In the genomic region with DNA sequence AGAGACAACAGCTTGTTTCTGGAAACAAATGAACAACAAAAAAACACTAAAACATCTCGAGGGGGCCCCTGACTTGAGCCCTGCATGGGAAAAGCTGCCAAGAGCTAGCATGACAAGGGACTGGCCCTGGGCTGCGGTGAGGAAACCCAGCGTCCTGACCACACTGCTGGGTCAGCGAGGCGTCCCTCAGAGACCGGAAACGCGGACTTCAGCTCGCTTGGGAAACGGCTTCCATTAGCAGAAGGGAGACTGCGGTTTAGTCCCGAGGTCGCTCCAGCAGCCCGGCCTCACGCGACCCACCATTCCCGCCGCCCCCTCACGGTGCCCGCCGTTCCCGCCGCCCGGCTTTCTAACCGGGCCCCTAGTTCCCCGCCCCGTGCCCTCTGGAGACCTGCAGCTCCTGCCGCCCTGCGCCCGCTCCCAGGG, we compare ENCODE assay signal across 8 cellular contexts. TPM values are rescaled to one million over a fixed set of nuclear protein-coding genes. Genes with fewer than 3 reads are reported as not detected.
DNase-seq lines count a peak whose midpoint lies in the region; ATAC-seq and TF ChIP-seq lines count a peak whose summit lies in the region.

No MANE protein-coding gene starts in this region.

- H3K27ac Mint-ChIP-seq in activated naive CD8-positive, alpha-beta T cell treated with anti-CD3 and anti-CD28 coated beads, Interleukin-2, amount 10 ng/mL, durations not matched to agents 7 days and 5 days = peak overlapping the region; percentile 82

- H3K4me1 Mint-ChIP-seq in activated naive CD8-positive, alpha-beta T cell treated with anti-CD3 and anti-CD28 coated beads, Interleukin-2, amount 10 ng/mL, durations not matched to agents 7 days and 5 days = peaks cover 18% of the 10 kb centered on the region

- POLR2A ChIA-PET in HEK293 (lab: Yijun Ruan, JAX) = interaction anchor here (1.6 to 1.8 kb wide), 2 partner anchors 64 to 558 kb away, joined by 7 to 9 read pairs; no protein-coding TSS in a partner anchor
- POLR2A ChIA-PET in activated naive CD8-positive, alpha-beta T cell treated with anti-CD3 and anti-CD28 coated beads, Interleukin-2, amount 10 ng/mL, durations not matched to agents 7 days and 5 days (lab: Charles Lee) = interaction anchor here (0.7 to 1.4 kb wide), 3 partner anchors 887 to 1607 kb away, joined by 3 to 7 read pairs (median 3); partner anchors contain the start of genes AKAP11 and EPSTI1

- ATAC-seq in activated naive CD8-positive, alpha-beta T cell treated with anti-CD3 and anti-CD28 coated beads, Interleukin-2, amount 10 ng/mL, durations not matched to agents 7 days and 5 days (ENCODE audit: low read depth) = peak; percentile 28
- peak; percentile 80 for ATAC-seq in Right ventricle myocardium inferior

- H3K27me3 Mint-ChIP-seq in activated naive CD8-positive, alpha-beta T cell treated with anti-CD3 and anti-CD28 coated beads, Interleukin-2, amount 10 ng/mL, durations not matched to agents 7 days and 5 days = peaks cover 2% of the 10 kb centered on the region

- CTCF ChIA-PET in HEK293 (lab: Yijun Ruan, JAX) = interaction anchor here (0.6 kb wide), 1 partner anchor 1726 kb away, joined by 3 read pairs; no protein-coding TSS in a partner anchor

- H3K4me3 ChIP-seq in HEK293 (ENCODE audit: low read depth, low read length) = peak overlapping the region; percentile 88

- H3K36me3 ChIP-seq in HEK293 (ENCODE audit: control insufficient read depth in 2 of 2, insufficient read depth in 1 of 2, low read length in 2 of 2) = no peaks in the 10 kb centered on the region

- no peaks in the 10 kb centered on the region for H3K4me1 ChIP-seq in HEK293 (ENCODE audit: control insufficient read depth, insufficient read depth, low read length)

- intact Hi-C loops in Right ventricle myocardium inferior (cut with DNase I) = loop anchor here (2.0 to 10.0 kb wide), 2 partner anchors 794 to 906 kb away; no protein-coding TSS in a partner anchor

- peaks cover 4% of the 10 kb centered on the region for H3K36me3 Mint-ChIP-seq in activated naive CD8-positive, alpha-beta T cell treated with anti-CD3 and anti-CD28 coated beads, Interleukin-2, amount 10 ng/mL, durations not matched to agents 7 days and 5 days

- no peaks in the 10 kb centered on the region for H3K9me3 Mint-ChIP-seq in activated naive CD8-positive, alpha-beta T cell treated with anti-CD3 and anti-CD28 coated beads, Interleukin-2, amount 10 ng/mL, durations not matched to agents 7 days and 5 days

- peak; percentile 38 for DNase-seq in activated naive CD4-positive, alpha-beta T cell treated with Interleukin-2 at 50 U/mL for 16 hours
- DNase-seq in activated naive CD4-positive, alpha-beta T cell treated with anti-CD3 and anti-CD28 coated beads, Interleukin-2, amount 50 U/mL, for 16 hours = no peak
- DNase-seq in NCI-H146 (lab: John Stamatoyannopoulos, UW) = peak; percentile 71
- DNase-seq in activated naive CD8-positive, alpha-beta T cell treated with anti-CD3 and anti-CD28 coated beads, Interleukin-2, amount 10 ng/mL, durations not matched to agents 7 days and 5 days = no peak
- DNase-seq in Right ventricle myocardium inferior (ENCODE audit: missing footprints) = peak; percentile 91
- DNase-seq in nucleus accumbens (lab: John Stamatoyannopoulos, UW) = peak in 52 of 56 donors; percentile 8 to 87 (median 68)
- DNase-seq in NCI-H2107 (lab: John Stamatoyannopoulos, UW) = no peak

- peak overlapping the region; percentile 85; the same call in 1 of the 2 replicates for H3K27ac ChIP-seq in HEK293 (ENCODE audit: extremely low read depth, low read depth, low read length)

- no peak for TF ChIP-seq CTCF in HEK293 (tag by site-specific recombination; IDR thresholded peaks at IDR 0.05)

- H3K4me3 Mint-ChIP-seq in activated naive CD8-positive, alpha-beta T cell treated with anti-CD3 and anti-CD28 coated beads, Interleukin-2, amount 10 ng/mL, durations not matched to agents 7 days and 5 days = peak overlapping the region; percentile 92

- no peaks in the 10 kb centered on the region for H3K9me3 ChIP-seq in HEK293 (ENCODE audit: control insufficient read depth, insufficient read depth, low read depth, low read length)

TF ChIP-seq in HEK293, 187 proteins besides CTCF, POLR2A, EP300 and RAD21:
- 0 out of 2 replicates have a peak, but pooled peaks have one; percentile 37 for TF ChIP-seq SP7 (tag by site-specific recombination; IDR thresholded peaks at IDR 0.05)
- TF ChIP-seq GLIS2 (tag by site-specific recombination; IDR thresholded peaks at IDR 0.05) = peak; percentile 67; the same call in 1 of the 2 replicates
- 0 out of 2 replicates have a peak, but pooled peaks have one; percentile 4 for TF ChIP-seq ZNF707 (tag by site-specific recombination; IDR thresholded peaks at IDR 0.05)
- 0 out of 2 replicates have a peak, but pooled peaks have one; percentile 12 for TF ChIP-seq ZBTB21 (tag by site-specific recombination; IDR thresholded peaks at IDR 0.05)
- 0 out of 2 replicates have a peak, but pooled peaks have one; percentile 12 for TF ChIP-seq ZNF629 (tag by site-specific recombination; IDR thresholded peaks at IDR 0.05)
- TF ChIP-seq ZBTB8A (tag by site-specific recombination; IDR thresholded peaks at IDR 0.05) = peak; percentile 98
- TF ChIP-seq REPIN1 (tag by site-specific recombination; IDR thresholded peaks at IDR 0.05; ENCODE audit: low read depth) = no peak
- peak; percentile 52 for TF ChIP-seq ZNF335 (tag by site-specific recombination; conservative IDR thresholded peaks at IDR 0.05)
- TF ChIP-seq PATZ1 (tag by site-specific recombination; IDR thresholded peaks at IDR 0.05) = peak; percentile 52; the same call in 1 of the 2 replicates
- no peak for TF ChIP-seq ZNF645 (tag by site-specific recombination; IDR thresholded peaks at IDR 0.05)
- TF ChIP-seq ZEB2 (tag by site-specific recombination; IDR thresholded peaks at IDR 0.05) = 0 out of 2 replicates have a peak, but pooled peaks have one; percentile 65

RNA-seq across cellular contexts. Expression of gene CCDC122, which starts 0.6 kb away (rescaled TPM):
- total RNA-seq in activated naive CD8-positive, alpha-beta T cell treated with anti-CD3 and anti-CD28 coated beads, Interleukin-2, amount 10 ng/mL, durations not matched to agents 7 days and 5 days = 1 to 10 TPM; 2.4 to 5.2 TPM
- total RNA-seq in Right ventricle myocardium inferior = 2.6 TPM

RNA-seq across cellular contexts. Expression of gene LACC1, which starts 0.8 kb away (rescaled TPM):
- total RNA-seq in activated naive CD8-positive, alpha-beta T cell treated with anti-CD3 and anti-CD28 coated beads, Interleukin-2, amount 10 ng/mL, durations not matched to agents 7 days and 5 days = 1 to 10 TPM; 3.8 to 4.8 TPM
- total RNA-seq in Right ventricle myocardium inferior = 4.9 TPM

Comparison
In these comparisons a context has a peak if more than half of its experiments do, and no peak if none do; other contexts are left out.
1. DNase-seq: peak in activated naive CD4-positive, alpha-beta T cell treated with Interleukin-2 at 50 U/mL for 16 hours (single experiment), NCI-H146 (single experiment), Right ventricle myocardium inferior (single experiment) and nucleus accumbens (52 of 56); none in activated naive CD4-positive, alpha-beta T cell treated with anti-CD3 and anti-CD28 coated beads, Interleukin-2, amount 50 U/mL, for 16 hours (single experiment), activated naive CD8-positive, alpha-beta T cell treated with anti-CD3 and anti-CD28 coated beads, Interleukin-2, amount 10 ng/mL, durations not matched to agents 7 days and 5 days (single experiment) and NCI-H2107 (single experiment).